Comparison of ENCODE assay signal across 8 cellular contexts in the genomic region with DNA sequence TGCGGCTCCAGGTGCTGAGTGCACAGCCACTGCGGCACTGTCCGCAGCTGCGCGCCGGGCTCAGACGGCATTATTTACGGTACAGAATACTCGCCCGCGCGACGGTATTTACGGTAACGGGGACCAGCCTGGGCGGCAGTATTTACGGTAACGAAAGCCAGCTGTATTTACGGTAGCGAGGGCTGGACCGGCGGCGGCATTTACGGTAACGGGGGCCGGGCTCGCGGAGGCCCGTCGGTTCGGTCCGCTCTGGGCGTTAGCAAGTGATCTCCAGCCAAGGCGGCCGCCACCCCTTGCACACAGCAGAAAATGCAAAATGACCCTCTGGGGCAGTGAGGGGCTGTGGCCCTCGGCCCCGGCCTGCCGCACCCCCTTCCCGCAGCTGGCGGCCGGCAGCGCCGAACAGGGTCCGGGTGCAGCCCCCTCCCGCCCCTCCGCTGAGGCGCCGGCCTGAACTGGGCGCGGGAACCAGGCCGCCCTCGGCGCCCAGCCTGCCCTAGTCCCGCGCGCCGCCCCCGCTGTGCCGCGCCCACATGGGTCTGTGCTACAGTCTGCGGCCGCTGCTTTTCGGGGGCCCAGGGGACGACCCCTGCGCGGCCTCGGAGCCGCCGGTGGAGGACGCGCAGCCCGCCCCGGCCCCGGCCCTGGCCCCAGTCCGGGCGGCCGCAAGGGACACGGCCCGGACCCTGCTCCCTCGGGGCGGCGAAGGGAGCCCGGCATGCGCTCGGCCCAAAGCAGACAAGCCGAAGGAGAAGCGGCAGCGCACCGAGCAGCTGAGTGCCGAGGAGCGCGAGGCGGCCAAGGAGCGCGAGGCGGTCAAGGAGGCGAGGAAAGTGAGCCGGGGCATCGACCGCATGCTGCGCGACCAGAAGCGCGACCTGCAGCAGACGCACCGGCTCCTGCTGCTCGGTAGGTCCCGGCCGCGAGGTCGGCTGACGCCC. TPM values are rescaled to one million over a fixed set of nuclear protein-coding genes. Genes with fewer than 3 reads are reported as not detected.
DNase-seq lines count a peak whose midpoint lies in the region; ATAC-seq and TF ChIP-seq lines count a peak whose summit lies in the region.

A gene (plus strand): TSS at position 234 of the 941 bp plus-strand sequence. CDS start 300 bp downstream, at position 534.

- CTCF ChIA-PET in HEK293 (lab: Yijun Ruan, JAX) = interaction anchor here (0.5 to 3.2 kb wide), 4 partner anchors 34 to 221 kb away, joined by 3 to 12 read pairs (median 6); no protein-coding TSS in a partner anchor

- peaks cover 54% of the 10 kb centered on the region for H3K27me3 Mint-ChIP-seq in dendritic cell treated with granulocyte-macrophage colony-stimulating factor and Interleukin-4, amounts not matched to agents 40 ng/mL and 50 ng/mL, for 4 days

- TF ChIP-seq CTCF in HEK293 (tag by site-specific recombination; IDR thresholded peaks at IDR 0.05) = peak; percentile 61

- no peaks in the 10 kb centered on the region for H3K9me3 ChIP-seq in HEK293 (ENCODE audit: control insufficient read depth, insufficient read depth, low read depth, low read length)

- POLR2A ChIA-PET in HEK293 (lab: Yijun Ruan, JAX) = interaction anchor here (0.7 to 1.3 kb wide), 2 partner anchors 33 to 219 kb away, joined by 3 read pairs; no protein-coding TSS in a partner anchor

- H3K9me3 Mint-ChIP-seq in dendritic cell treated with granulocyte-macrophage colony-stimulating factor and Interleukin-4, amounts not matched to agents 40 ng/mL and 50 ng/mL, for 4 days = no peaks in the 10 kb centered on the region

- H3K4me3 Mint-ChIP-seq in dendritic cell treated with granulocyte-macrophage colony-stimulating factor and Interleukin-4, amounts not matched to agents 40 ng/mL and 50 ng/mL, for 4 days = peak within 1 kb of the TSS; percentile 62

- H3K4me3 ChIP-seq in HEK293 (ENCODE audit: low read depth, low read length) = peak within 1 kb of the TSS; percentile 77

- peaks cover 7% of the 10 kb centered on the region for H3K4me1 Mint-ChIP-seq in dendritic cell treated with granulocyte-macrophage colony-stimulating factor and Interleukin-4, amounts not matched to agents 40 ng/mL and 50 ng/mL, for 4 days (ENCODE audit: low read depth)

- peak; percentile 89 for DNase-seq in DMS53 treated with DMSO at 0.1 percent for 48 hours (lab: John Stamatoyannopoulos, UW; ENCODE audit: unreplicated experiment)
- peak; percentile 13 for DNase-seq in NCI-H187 treated with DMSO at 0.1 percent for 48 hours (lab: John Stamatoyannopoulos, UW)
- peak; percentile 40 for DNase-seq in activated CD4-positive, CD25-positive, alpha-beta regulatory T cell treated with anti-CD3 and anti-CD28 coated beads, Interleukin-2, amount 50 U/mL, for 72 hours
- DNase-seq in left colon = peak; percentile 68 to 79
- peak; percentile 45 to 47 for DNase-seq in stimulated activated CD4-positive, alpha-beta T cell treated with anti-CD3 and anti-CD28 coated beads, Interleukin-15, amount 100 ng/mL, for 48 hours (ENCODE audit: low read depth in 2 of 2)

- peak within 1 kb of the TSS; percentile 95 for H3K27ac ChIP-seq in HEK293 (ENCODE audit: extremely low read depth, low read depth, low read length)

- peaks cover 4% of the 10 kb centered on the region; the same call in 1 of the 2 replicates for H3K4me1 ChIP-seq in HEK293 (ENCODE audit: control insufficient read depth, insufficient read depth, low read length)

- H3K27ac Mint-ChIP-seq in dendritic cell treated with granulocyte-macrophage colony-stimulating factor and Interleukin-4, amounts not matched to agents 40 ng/mL and 50 ng/mL, for 4 days = no peak within 1 kb of the TSS

- ATAC-seq in left colon (peak; percentile 97), GM18517 (IDR thresholded peaks at IDR 0.05; ENCODE audit: unreplicated experiment) (no peak)

- intact Hi-C loops in dendritic cell treated with granulocyte-macrophage colony-stimulating factor and Interleukin-4, amounts not matched to agents 40 ng/mL and 50 ng/mL, for 4 days (cut with micrococcal nuclease) = no loop called here
- intact Hi-C loops in left colon (cut with DNase I, micrococcal nuclease) = no loop called here

- no peaks in the 10 kb centered on the region for H3K36me3 ChIP-seq in HEK293 (ENCODE audit: control insufficient read depth in 2 of 2, insufficient read depth in 1 of 2, low read length in 2 of 2)

- no peaks in the 10 kb centered on the region for H3K36me3 Mint-ChIP-seq in dendritic cell treated with granulocyte-macrophage colony-stimulating factor and Interleukin-4, amounts not matched to agents 40 ng/mL and 50 ng/mL, for 4 days (ENCODE audit: low read depth)

TF ChIP-seq in HEK293, 187 proteins besides CTCF, POLR2A, EP300 and RAD21 (continues in another document):
- TF ChIP-seq IKZF3 (tag by site-specific recombination; IDR thresholded peaks at IDR 0.05) (no peak), ZNF600 (tag by site-specific recombination; IDR thresholded peaks at IDR 0.05) (peak; percentile 41; the same call in 1 of the 2 replicates), ZNF530 (tag by site-specific recombination; IDR thresholded peaks at IDR 0.05; ENCODE audit: low read depth) (no peak), SALL2 (tag by site-specific recombination; IDR thresholded peaks at IDR 0.05; ENCODE audit: borderline replicate concordance) (no peak), ZNF501 (tag by site-specific recombination; IDR thresholded peaks at IDR 0.05) (peak; percentile 100), MZF1 (tag by site-specific recombination; IDR thresholded peaks at IDR 0.05; ENCODE audit: borderline replicate concordance) (0 out of 2 replicates have a peak, but pooled peaks have one; percentile 25), ZNF133 (tag by site-specific recombination; IDR thresholded peaks at IDR 0.05) (no peak), ZBTB1 (tag by site-specific recombination; IDR thresholded peaks at IDR 0.05) (0 out of 2 replicates have a peak, but pooled peaks have one; percentile 28), ZNF239 (tag by site-specific recombination; IDR thresholded peaks at IDR 0.05) (0 out of 2 replicates have a peak, but pooled peaks have one; percentile 79), ZNF391 (tag by site-specific recombination; IDR thresholded peaks at IDR 0.05; ENCODE audit: borderline replicate concordance, low read depth) (peak; percentile 97), ZNF112 (tag by site-specific recombination; IDR thresholded peaks at IDR 0.05) (no peak), GFI1B (tag by site-specific recombination; IDR thresholded peaks at IDR 0.05) (peak; percentile 8; the same call in 1 of the 2 replicates), ZNF777 (tag by site-specific recombination; IDR thresholded peaks at IDR 0.05; ENCODE audit: borderline replicate concordance) (peak; percentile 94), ZNF701 (tag by site-specific recombination; IDR thresholded peaks at IDR 0.05) (no peak), HOXC10 (CRISPR knock-in tag; IDR thresholded peaks at IDR 0.05) (no peak), HOXA7 (CRISPR knock-in tag; IDR thresholded peaks at IDR 0.05; ENCODE audit: borderline replicate concordance) (no peak), ZNF544 (tag by site-specific recombination; IDR thresholded peaks at IDR 0.05) (no peak), ZNF561 (tag by site-specific recombination; IDR thresholded peaks at IDR 0.05; ENCODE audit: borderline replicate concordance) (peak; percentile 58; the same call in 1 of the 2 replicates), ZNF223 (tag by site-specific recombination; IDR thresholded peaks at IDR 0.05) (no peak), ZNF792 (tag by site-specific recombination; IDR thresholded peaks at IDR 0.05) (peak; percentile 84), ZNF670 (tag by site-specific recombination; IDR thresholded peaks at IDR 0.05; ENCODE audit: low read depth) (no peak), ZNF654 (tag by site-specific recombination; IDR thresholded peaks at IDR 0.05; ENCODE audit: low read depth) (0 out of 2 replicates have a peak, but pooled peaks have one; percentile 12), ZNF221 (tag by site-specific recombination; IDR thresholded peaks at IDR 0.05; ENCODE audit: borderline replicate concordance) (no peak), ZNF830 (tag by site-specific recombination; IDR thresholded peaks at IDR 0.05; ENCODE audit: low read depth) (no peak), ZNF157 (tag by site-specific recombination; IDR thresholded peaks at IDR 0.05) (no peak), SP3 (tag by site-specific recombination; IDR thresholded peaks at IDR 0.05) (peak; percentile 83), ZNF350 (tag by site-specific recombination; IDR thresholded peaks at IDR 0.05) (no peak)
- TF ChIP-seq, protein P1, sequence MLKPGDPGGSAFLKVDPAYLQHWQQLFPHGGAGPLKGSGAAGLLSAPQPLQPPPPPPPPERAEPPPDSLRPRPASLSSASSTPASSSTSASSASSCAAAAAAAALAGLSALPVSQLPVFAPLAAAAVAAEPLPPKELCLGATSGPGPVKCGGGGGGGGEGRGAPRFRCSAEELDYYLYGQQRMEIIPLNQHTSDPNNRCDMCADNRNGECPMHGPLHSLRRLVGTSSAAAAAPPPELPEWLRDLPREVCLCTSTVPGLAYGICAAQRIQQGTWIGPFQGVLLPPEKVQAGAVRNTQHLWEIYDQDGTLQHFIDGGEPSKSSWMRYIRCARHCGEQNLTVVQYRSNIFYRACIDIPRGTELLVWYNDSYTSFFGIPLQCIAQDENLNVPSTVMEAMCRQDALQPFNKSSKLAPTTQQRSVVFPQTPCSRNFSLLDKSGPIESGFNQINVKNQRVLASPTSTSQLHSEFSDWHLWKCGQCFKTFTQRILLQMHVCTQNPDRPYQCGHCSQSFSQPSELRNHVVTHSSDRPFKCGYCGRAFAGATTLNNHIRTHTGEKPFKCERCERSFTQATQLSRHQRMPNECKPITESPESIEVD (tag by site-specific recombination; IDR thresholded peaks at IDR 0.05) = no peak
- TF ChIP-seq, protein P2, sequence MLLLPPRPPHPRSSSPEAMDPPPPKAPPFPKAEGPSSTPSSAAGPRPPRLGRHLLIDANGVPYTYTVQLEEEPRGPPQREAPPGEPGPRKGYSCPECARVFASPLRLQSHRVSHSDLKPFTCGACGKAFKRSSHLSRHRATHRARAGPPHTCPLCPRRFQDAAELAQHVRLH (tag by site-specific recombination; IDR thresholded peaks at IDR 0.05) = peak; percentile 91
- TF ChIP-seq, protein P3, sequence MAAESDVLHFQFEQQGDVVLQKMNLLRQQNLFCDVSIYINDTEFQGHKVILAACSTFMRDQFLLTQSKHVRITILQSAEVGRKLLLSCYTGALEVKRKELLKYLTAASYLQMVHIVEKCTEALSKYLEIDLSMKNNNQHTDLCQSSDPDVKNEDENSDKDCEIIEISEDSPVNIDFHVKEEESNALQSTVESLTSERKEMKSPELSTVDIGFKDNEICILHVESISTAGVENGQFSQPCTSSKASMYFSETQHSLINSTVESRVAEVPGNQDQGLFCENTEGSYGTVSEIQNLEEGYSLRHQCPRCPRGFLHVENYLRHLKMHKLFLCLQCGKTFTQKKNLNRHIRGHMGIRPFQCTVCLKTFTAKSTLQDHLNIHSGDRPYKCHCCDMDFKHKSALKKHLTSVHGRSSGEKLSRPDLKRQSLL (tag by site-specific recombination; IDR thresholded peaks at IDR 0.05) = no peak

RNA-seq across cellular contexts. Expression of the gene that starts here (rescaled TPM):
- 1 to 10 TPM; 1.5 to 4.4 TPM for total RNA-seq in left colon

Comparison
In these comparisons a context has a peak if more than half of its experiments do, and no peak if none do; other contexts are left out.
1. DNase-seq: peak in every context shown above with its lines; median percentile 89 in DMS53 treated with DMSO at 0.1 percent for 48 hours; 74 in left colon; 46 in stimulated activated CD4-positive, alpha-beta T cell treated with anti-CD3 and anti-CD28 coated beads, Interleukin-15, amount 100 ng/mL, for 48 hours; 40 in activated CD4-positive, CD25-positive, alpha-beta regulatory T cell treated with anti-CD3 and anti-CD28 coated beads, Interleukin-2, amount 50 U/mL, for 72 hours; 13 in NCI-H187 treated with DMSO at 0.1 percent for 48 hours.